Comparison of ENCODE assay signal across 35 cellular contexts in genomic region chr18:61556316-61556715, GRCh38.
"Had no signal": no experiment of that assay in that cellular context is flagged by ENCODE, and none has a peak within 500 bp of the region (broad histone marks: within the 10 kb centered on the region; RNA-seq: fewer than 3 reads in every experiment).

No MANE protein-coding gene starts in this region.

- H3K27me3 ChIP-seq: adrenal gland, body of pancreas, brain microvascular endothelial cell, breast epithelium had no signal

- H3K9me3 Mint-ChIP-seq: activated naive CD4-positive, alpha-beta T cell treated with anti-CD3 and anti-CD28 coated beads for 36 hours; activated T-cell treated with anti-CD3 and anti-CD28 coated beads, Interleukin-2, amount 50 U/mL, for 4 hours; activated T-helper 1 cell treated with anti-CD3 and anti-CD28 coated beads, Interleukin-12 subunit alpha, Interleukin-12 subunit beta, Interleukin-2, Interleukin-4 antibody, amounts not matched to agents 30 ng/mL and 10 ng/mL and 1 ng/mL, durations not matched to agents 14 hours and 24 hours and 36 hours; activated T-helper 17 cell treated with anti-CD3 and anti-CD28 coated beads, Interleukin-2, amount 50 U/mL, for 72 hours; T-helper 1 cell treated with Interleukin-12 subunit alpha and Interleukin-12 subunit beta and Interleukin-4 antibody, amounts not matched to agents 30 μg/mL and 1 μg/mL, for 36 hours had no signal

- H3K36me3 Mint-ChIP-seq: activated CD4-positive, alpha-beta memory T cell treated with anti-CD3 and anti-CD28 coated beads for 36 hours; activated naive CD8-positive, alpha-beta T cell treated with anti-CD3 and anti-CD28 coated beads for 36 hours had no signal

- DNase-seq: activated B cell treated with CpG ODN at 0.5 μM for 24 hours; activated CD4-positive, alpha-beta memory T cell treated with anti-CD3 and anti-CD28 coated beads for 36 hours; activated CD4-positive, alpha-beta T cell treated with anti-CD3 and anti-CD28 coated beads for 4 hours; activated CD4-positive, alpha-beta T cell treated with anti-CD3 and anti-CD28 coated beads, Interleukin-2, amount 10 ng/mL, durations not matched to agents 24 days and 14 days; activated CD4-positive, alpha-beta T cell treated with anti-CD3 and anti-CD28 coated beads, Interleukin-2, amount 50 U/mL, for 1 hour; activated CD4-positive, alpha-beta T cell treated with anti-CD3 and anti-CD28 coated beads, Interleukin-2, amount 50 U/mL, for 4 hours; activated CD4-positive, CD25-positive, alpha-beta regulatory T cell treated with anti-CD3 and anti-CD28 coated beads, Interleukin-2, amount 50 U/mL, for 72 hours; activated CD8-positive, alpha-beta memory T cell treated with anti-CD3 and anti-CD28 coated beads, Interleukin-2, amount 50 U/mL, for 4 hours; activated CD8-positive, alpha-beta T cell treated with anti-CD3 and anti-CD28 coated beads for 36 hours; activated effector memory CD4-positive, alpha-beta T cell treated with anti-CD3 and anti-CD28 coated beads, Interleukin-2, amount 50 U/mL, for 16 hours; activated gamma-delta T cell treated with Interleukin-2 at 50 U/mL for 16 hours; activated naive CD4-positive, alpha-beta T cell; activated naive CD4-positive, alpha-beta T cell treated with anti-CD3 and anti-CD28 coated beads for 36 hours; activated naive CD4-positive, alpha-beta T cell treated with anti-CD3 and anti-CD28 coated beads, Interleukin-2, amount 50 U/mL, for 16 hours; activated naive CD8-positive, alpha-beta T cell treated with anti-CD3 and anti-CD28 coated beads for 36 hours; activated T-cell treated with anti-CD3 and anti-CD28 coated beads for 4 hours; activated T-cell treated with anti-CD3 and anti-CD28 coated beads, Interleukin-2, amount 50 U/mL, for 1 hour; activated T-cell treated with anti-CD3 and anti-CD28 coated beads, Interleukin-2, amount 50 U/mL, for 4 hours; activated T-cell treated with anti-CD3 and anti-CD28 coated beads, Interleukin-2, amount 50 U/mL, for 72 hours; adrenal gland; amniotic stem cell; aorta; body of pancreas; brain microvascular endothelial cell; central memory CD4-positive, alpha-beta T cell; T-helper 1 cell; T-helper 2 cell; T-helper 9 cell had no signal

- H3K9me3 ChIP-seq: adrenal gland, body of pancreas, breast epithelium had no signal

- H3K36me3 ChIP-seq: adrenal gland, brain microvascular endothelial cell, breast epithelium had no signal

- H3K4me1 ChIP-seq: adrenal gland, body of pancreas, breast epithelium had no signal

- H3K27ac ChIP-seq: adrenal gland, body of pancreas, brain microvascular endothelial cell, breast epithelium, VCaP had no signal

- H3K4me1 Mint-ChIP-seq: activated CD4-positive, alpha-beta T cell treated with anti-CD3 and anti-CD28 coated beads, Interleukin-2, amount 10 ng/mL, durations not matched to agents 24 days and 14 days; activated T-helper 17 cell treated with anti-CD3 and anti-CD28 coated beads, Interleukin-2, amount 50 U/mL, for 72 hours had no signal

- H3K4me3 Mint-ChIP-seq: activated B cell treated with CpG ODN at 0.5 μM for 24 hours; activated CD4-positive, alpha-beta memory T cell treated with anti-CD3 and anti-CD28 coated beads for 36 hours; activated CD4-positive, alpha-beta T cell treated with anti-CD3 and anti-CD28 coated beads, Interleukin-2, amount 10 ng/mL, durations not matched to agents 24 days and 14 days; activated CD8-positive, alpha-beta T cell treated with anti-CD3 and anti-CD28 coated beads for 36 hours; activated naive CD4-positive, alpha-beta T cell treated with anti-CD3 and anti-CD28 coated beads for 36 hours; activated naive CD8-positive, alpha-beta T cell treated with anti-CD3 and anti-CD28 coated beads for 36 hours; activated T-cell treated with anti-CD3 and anti-CD28 coated beads, Interleukin-2, amount 50 U/mL, for 4 hours; activated T-cell treated with anti-CD3 and anti-CD28 coated beads, Interleukin-2, amount 50 U/mL, for 72 hours; activated T-helper 1 cell treated with anti-CD3 and anti-CD28 coated beads, Interleukin-12 subunit alpha, Interleukin-12 subunit beta, Interleukin-2, Interleukin-4 antibody, amounts not matched to agents 30 ng/mL and 10 ng/mL and 1 ng/mL, durations not matched to agents 14 hours and 24 hours and 36 hours; T-helper 1 cell treated with Interleukin-12 subunit alpha and Interleukin-12 subunit beta and Interleukin-4 antibody, amounts not matched to agents 30 μg/mL and 1 μg/mL, for 36 hours; T-helper 2 cell treated with Interferon-gamma antibody and Interleukin-4, amounts not matched to agents 5 μg/mL and 100 μg/mL, for 36 hours had no signal

- H3K4me3 ChIP-seq: adrenal gland, body of pancreas, breast epithelium had no signal

- H3K27ac Mint-ChIP-seq: activated B cell treated with CpG ODN at 0.5 μM for 24 hours; activated CD4-positive, alpha-beta memory T cell treated with anti-CD3 and anti-CD28 coated beads for 36 hours; activated CD4-positive, alpha-beta T cell treated with anti-CD3 and anti-CD28 coated beads, Interleukin-2, amount 10 ng/mL, durations not matched to agents 24 days and 14 days; activated CD8-positive, alpha-beta T cell treated with anti-CD3 and anti-CD28 coated beads for 36 hours; activated naive CD4-positive, alpha-beta T cell treated with anti-CD3 and anti-CD28 coated beads for 36 hours; activated naive CD4-positive, alpha-beta T cell treated with anti-CD3 and anti-CD28 coated beads, Interleukin-2, amount 50 U/mL, for 72 hours; activated naive CD8-positive, alpha-beta T cell treated with anti-CD3 and anti-CD28 coated beads for 36 hours; activated T-cell treated with anti-CD3 and anti-CD28 coated beads, Interleukin-2, amount 50 U/mL, for 72 hours; activated T-helper 1 cell treated with anti-CD3 and anti-CD28 coated beads, Interleukin-12 subunit alpha, Interleukin-12 subunit beta, Interleukin-2, Interleukin-4 antibody, amounts not matched to agents 30 ng/mL and 10 ng/mL and 1 ng/mL, durations not matched to agents 14 hours and 24 hours and 36 hours; activated T-helper 17 cell treated with anti-CD3 and anti-CD28 coated beads, Interleukin-2, amount 50 U/mL, for 72 hours; T-helper 1 cell treated with Interleukin-12 subunit alpha and Interleukin-12 subunit beta and Interleukin-4 antibody, amounts not matched to agents 30 μg/mL and 1 μg/mL, for 36 hours; T-helper 2 cell treated with Interferon-gamma antibody and Interleukin-4, amounts not matched to agents 5 μg/mL and 100 μg/mL, for 36 hours had no signal

- ATAC-seq: activated CD8-positive, alpha-beta T cell treated with anti-CD3 and anti-CD28 coated beads for 36 hours; activated naive CD4-positive, alpha-beta T cell treated with anti-CD3 and anti-CD28 coated beads, Interleukin-2, amount 50 U/mL, for 72 hours; activated T-cell treated with anti-CD3 and anti-CD28 coated beads, Interleukin-2, amount 50 U/mL, for 4 hours; activated T-cell treated with anti-CD3 and anti-CD28 coated beads, Interleukin-2, amount 50 U/mL, for 72 hours; activated T-helper 17 cell treated with anti-CD3 and anti-CD28 coated beads, Interleukin-2, amount 50 U/mL, for 72 hours; body of pancreas had no signal
